In the genomic region with DNA sequence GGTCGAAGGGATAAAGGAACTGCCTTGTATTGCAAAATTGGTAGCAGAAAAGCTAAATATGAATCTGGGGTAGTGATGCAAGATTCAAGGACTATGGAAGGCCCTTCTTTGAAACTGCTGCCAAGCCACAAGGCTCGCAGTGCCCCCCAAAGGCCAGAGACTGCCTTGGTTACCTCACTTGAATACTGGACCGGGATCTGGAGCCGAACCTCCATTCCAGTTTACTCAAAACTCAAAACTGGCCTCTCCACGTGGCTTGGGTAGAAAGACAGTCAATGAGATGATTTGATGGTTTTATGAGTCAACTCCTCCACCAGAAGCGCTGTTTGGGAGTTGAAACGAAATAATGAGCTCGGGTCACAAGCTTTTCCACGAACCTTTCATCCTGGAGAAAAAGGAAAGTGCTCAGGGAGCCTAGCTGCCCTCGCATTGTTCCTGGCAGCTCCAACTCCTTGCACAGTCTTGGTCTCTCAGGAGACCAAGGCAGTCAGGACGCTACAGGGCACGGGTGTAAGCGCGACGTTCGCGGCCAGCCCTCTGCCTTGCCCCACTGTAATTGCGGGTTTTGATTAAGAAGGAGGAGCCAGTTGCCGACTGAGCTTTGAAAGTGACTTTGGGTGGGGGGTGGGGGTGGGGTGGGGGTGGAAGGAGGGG, we compare ENCODE assay signal across 8 cellular contexts. TPM values are rescaled to one million over a fixed set of nuclear protein-coding genes. Genes with fewer than 3 reads are reported as not detected.
DNase-seq lines count a peak whose midpoint lies in the region; ATAC-seq and TF ChIP-seq lines count a peak whose summit lies in the region.

No MANE protein-coding gene starts in this region.

- H3K4me1 ChIP-seq in OCI-LY3 (ENCODE audit: low read length) (peaks cover 38% of the 10 kb centered on the region), adipocyte (ENCODE audit: control insufficient read depth, insufficient read depth, low read length) (peaks cover 41% of the 10 kb centered on the region), iPS-15b (ENCODE audit: control insufficient read depth, insufficient read depth, low read length) (peaks cover 8% of the 10 kb centered on the region), sigmoid colon (peaks cover 0 to 22% (median 14%) of the 10 kb centered on the region in 4 donors)

- H3K9me3 ChIP-seq in OCI-LY3 (ENCODE audit: insufficient read depth, low read length), result no peaks in the 10 kb centered on the region
- no peaks in the 10 kb centered on the region for H3K9me3 ChIP-seq in adipocyte (ENCODE audit: control insufficient read depth, low read length)
- H3K9me3 ChIP-seq in iPS-15b (ENCODE audit: control insufficient read depth, insufficient read depth, low read length), result no peaks in the 10 kb centered on the region
- H3K9me3 ChIP-seq in sigmoid colon, result no peaks in the 10 kb centered on the region

- ATAC-seq in HG03045 (IDR thresholded peaks at IDR 0.05; ENCODE audit: unreplicated experiment), result peak; percentile 8

- 2 to 6% methylated on average over 19 of the region's 19 CpGs for WGBS in sigmoid colon, 2 donors

- peak overlapping the region; percentile 99 for H3K4me2 ChIP-seq in OCI-LY3 (ENCODE audit: low read length)

- peaks cover 39% of the 10 kb centered on the region for H3K36me3 ChIP-seq in OCI-LY3 (replicated peaks; ENCODE audit: low read depth, low read length)
- no peaks in the 10 kb centered on the region for H3K36me3 ChIP-seq in adipocyte (ENCODE audit: control insufficient read depth, insufficient read depth, low read length, severe bottlenecking)
- no peaks in the 10 kb centered on the region for H3K36me3 ChIP-seq in iPS-15b (ENCODE audit: control insufficient read depth, insufficient read depth, low read length)
- H3K36me3 ChIP-seq in sigmoid colon, result no peaks in the 10 kb centered on the region

- no peak for TF ChIP-seq EP300 in sigmoid colon (IDR thresholded peaks at IDR 0.05)

- peak overlapping the region; percentile 99 for H3K27ac ChIP-seq in OCI-LY3 (ENCODE audit: low read length)
- H3K27ac ChIP-seq in sigmoid colon, result peak overlapping the region; percentile 44 to 74 (median 60)

- intact Hi-C loops in sigmoid colon (cut with DNase I), result no loop called here

- H3K9ac ChIP-seq in OCI-LY3 (ENCODE audit: low read length), result peak overlapping the region; percentile 89
- H3K9ac ChIP-seq in adipocyte (ENCODE audit: low read length), result no peak overlapping the region
- peak overlapping the region; percentile 26 for H3K9ac ChIP-seq in iPS-15b (ENCODE audit: low read depth, low read length)

- no peak overlapping the region; the same call in 1 of the 2 replicates for H2AFZ ChIP-seq in OCI-LY3 (ENCODE audit: low read depth, low read length)

- H3K27me3 ChIP-seq in OCI-LY3 (ENCODE audit: low read depth, low read length) (no peaks in the 10 kb centered on the region), adipocyte (replicated peaks; ENCODE audit: control insufficient read depth, insufficient read depth, low read length) (peaks cover 36% of the 10 kb centered on the region), iPS-15b (ENCODE audit: control insufficient read depth, insufficient read depth, low read length) (peaks cover 55% of the 10 kb centered on the region), sigmoid colon (peaks cover 0 to 55% (median 15%) of the 10 kb centered on the region in 3 donors)

- H4K20me1 ChIP-seq in OCI-LY3 (ENCODE audit: insufficient read depth, low read length), result peaks cover 9% of the 10 kb centered on the region; the same call in 1 of the 2 replicates

- H3K4me3 ChIP-seq in OCI-LY3 (ENCODE audit: low read length) (peak overlapping the region; percentile 85), adipocyte (ENCODE audit: low read length) (peak overlapping the region; percentile 79), iPS-15b (ENCODE audit: low read depth, low read length) (peak overlapping the region; percentile 76), sigmoid colon (peak overlapping the region; percentile 16 to 50 (median 41))

- peak; percentile 58 to 75 for DNase-seq in NCI-H524 (lab: John Stamatoyannopoulos, UW)
- DNase-seq in NCI-H524 treated with DMSO at 0.1 percent for 48 hours (lab: John Stamatoyannopoulos, UW), result no peak
- peak; percentile 19 for DNase-seq in adipocyte (ENCODE audit: low read depth)
- peak; percentile 67 for DNase-seq in sigmoid colon
- no peak for DNase-seq in SW 1271 (lab: John Stamatoyannopoulos, UW)

- peak; percentile 60 for TF ChIP-seq CTCF in OCI-LY3 (IDR thresholded peaks at IDR 0.05; ENCODE audit: low read depth, low read length)
- TF ChIP-seq CTCF in sigmoid colon (IDR thresholded peaks at IDR 0.05), result no peak

- peaks cover 85% of the 10 kb centered on the region for H3K79me2 ChIP-seq in OCI-LY3 (ENCODE audit: low read length)

- no peak for TF ChIP-seq POLR2A in sigmoid colon (IDR thresholded peaks at IDR 0.05)

RNA-seq across cellular contexts. Expression of a gene that starts 2.8 kb away (rescaled TPM):
- 1 to 10 TPM; 1.4 to 8.3 (median 2.6) TPM for total RNA-seq in sigmoid colon
- polyA plus RNA-seq in sigmoid colon, result 1 to 10 TPM in 2 of 3 donors, under 1 TPM in 1; 0.60 to 4.1 (median 3.0) TPM

Comparison
In these comparisons a context has a peak if more than half of its experiments do, and no peak if none do; other contexts are left out.
1. DNase-seq: peak in NCI-H524 (2 of 2), adipocyte (single experiment) and sigmoid colon (single experiment); none in NCI-H524 treated with DMSO at 0.1 percent for 48 hours (single experiment) and SW 1271 (0 of 2).
2. Peak in every context shown above with its lines, with median percentiles within 50 percentile points of each other: H3K4me3 ChIP-seq.